ENCODE assay signal across 18 cellular contexts in genomic region chr4:74466242-74466641, GRCh38. TPM values are rescaled to one million over a fixed set of nuclear protein-coding genes. Genes with fewer than 3 reads are reported as not detected.
DNase-seq lines count a peak whose midpoint lies in the region; ATAC-seq and TF ChIP-seq lines count a peak whose summit lies in the region.
"Had no signal": no experiment of that assay in that cellular context is flagged by ENCODE, and none has a peak within 500 bp of the region (broad histone marks: within the 10 kb centered on the region; RNA-seq: fewer than 3 reads in every experiment).

No MANE protein-coding gene starts in this region.

- H3K4me3 ChIP-seq in left lung, result no peak overlapping the region
- no peak overlapping the region for H3K4me3 ChIP-seq in upper lobe of right lung
- H3K4me3 ChIP-seq: BLaER1, GM12878 had no signal

- H3K27me3 ChIP-seq in left lung, result no peaks in the 10 kb centered on the region
- no peaks in the 10 kb centered on the region for H3K27me3 ChIP-seq in upper lobe of right lung
- H3K27me3 ChIP-seq: BLaER1 had no signal

- POLR2A ChIA-PET in GM10248 (lab: Yijun Ruan, JAX), result no interaction called here

- TF ChIP-seq CTCF in left lung (IDR thresholded peaks at IDR 0.05), result no peak
- no peak for TF ChIP-seq CTCF in upper lobe of right lung (IDR thresholded peaks at IDR 0.05)
- no peak for TF ChIP-seq CTCF in GM10248 (IDR thresholded peaks at IDR 0.05; ENCODE audit: control extremely low read depth, extremely low read depth, low read depth, missing control alignments)

- no peaks in the 10 kb centered on the region for H3K4me1 ChIP-seq in left lung
- no peaks in the 10 kb centered on the region for H3K4me1 ChIP-seq in upper lobe of right lung
- H3K4me1 ChIP-seq: BLaER1 had no signal

- H3K9me3 ChIP-seq in left lung, result peaks cover 0 to 1% of the 10 kb centered on the region in 2 donors
- H3K9me3 ChIP-seq in upper lobe of right lung, result no peaks in the 10 kb centered on the region
- H3K9me3 ChIP-seq: BLaER1 had no signal

- H3K36me3 ChIP-seq in left lung (no peaks in the 10 kb centered on the region), upper lobe of right lung (no peaks in the 10 kb centered on the region)
- H3K36me3 ChIP-seq: BLaER1 had no signal

- DNase-seq in DMS53 (lab: John Stamatoyannopoulos, UW), result peak; percentile 52
- peak; percentile 82 for DNase-seq in DMS79 treated with DMSO at 0.1 percent for 48 hours (lab: John Stamatoyannopoulos, UW)
- no peak for DNase-seq in left lung
- DNase-seq in upper lobe of right lung, result no peak
- DNase-seq in kidney tubule cell (ENCODE audit: low spot score), result no peak
- no peak for DNase-seq in GM10248 (ENCODE audit: extremely low spot score)
- DNase-seq in DMS 273 treated with DMSO at 0.1 percent for 48 hours (lab: John Stamatoyannopoulos, UW), result no peak
- DNase-seq: 8988T; CD4-positive, alpha-beta memory T cell; GF-D8; GOT3; H7; HFFc6 had no signal

- peak; percentile 81 for ATAC-seq in left lung
- ATAC-seq in upper lobe of right lung, result peak; percentile 65
- ATAC-seq: GM12878, HCT116, HepG2 had no signal

- intact Hi-C loops in left lung (cut with DNase I), result no loop called here
- intact Hi-C loops in upper lobe of right lung (cut with DNase I), result no loop called here

- H3K27ac ChIP-seq in left lung (no peak overlapping the region), upper lobe of right lung (no peak overlapping the region)
- H3K27ac ChIP-seq: BLaER1 had no signal

- CTCF ChIA-PET in GM10248 (lab: Yijun Ruan, JAX), result interaction anchor here (2.2 kb wide), 1 partner anchor 9 kb away, joined by 7 read pairs; no protein-coding TSS in a partner anchor

RNA-seq across cellular contexts. Expression of gene AREG, which starts 21.3 kb away (rescaled TPM):
- total RNA-seq in left lung, result 100 to 1,000 TPM in 1 of 2 donors, 10 to 100 TPM in 1; 16.8 to 130 TPM
- total RNA-seq in upper lobe of right lung, result 14.6 TPM
- total RNA-seq: A673, GM12878, H7 had no signal

Comparison
In these comparisons a context has a peak if more than half of its experiments do, and no peak if none do; other contexts are left out.
1. DNase-seq: peak in DMS53 (single experiment) and DMS79 treated with DMSO at 0.1 percent for 48 hours (single experiment); none in left lung (0 of 2), upper lobe of right lung (single experiment), kidney tubule cell (single experiment), GM10248 (single experiment) and DMS 273 treated with DMSO at 0.1 percent for 48 hours (single experiment).